ENCODE assay signal across 8 cellular contexts in genomic region chr12:112198120-112198733, GRCh38.
DNase-seq lines count a peak whose midpoint lies in the region; ATAC-seq and TF ChIP-seq lines count a peak whose summit lies in the region.

No MANE protein-coding gene starts in this region.

- no peak overlapping the region for H3K4me3 Mint-ChIP-seq in activated T-helper 2 cell treated with anti-CD3 and anti-CD28 coated beads, Interferon-gamma antibody, Interleukin-2, Interleukin-4, amounts not matched to agents 10 μg/mL and 5 μg/mL and 100 μg/mL, durations not matched to agents 14 hours and 24 hours and 36 hours (ENCODE audit: low read depth)

- H3K4me1 Mint-ChIP-seq in activated T-helper 2 cell treated with anti-CD3 and anti-CD28 coated beads, Interferon-gamma antibody, Interleukin-2, Interleukin-4, amounts not matched to agents 10 μg/mL and 5 μg/mL and 100 μg/mL, durations not matched to agents 14 hours and 24 hours and 36 hours (ENCODE audit: low read depth): peaks cover 4% of the 10 kb centered on the region

- TF ChIP-seq EP300 in gastroesophageal sphincter (IDR thresholded peaks at IDR 0.05): no peak

- no peaks in the 10 kb centered on the region for H3K9me3 Mint-ChIP-seq in activated T-helper 2 cell treated with anti-CD3 and anti-CD28 coated beads, Interferon-gamma antibody, Interleukin-2, Interleukin-4, amounts not matched to agents 10 μg/mL and 5 μg/mL and 100 μg/mL, durations not matched to agents 14 hours and 24 hours and 36 hours

- no peak for TF ChIP-seq POLR2A in gastroesophageal sphincter (IDR thresholded peaks at IDR 0.05)

- no peaks in the 10 kb centered on the region for H3K27me3 Mint-ChIP-seq in activated T-helper 2 cell treated with anti-CD3 and anti-CD28 coated beads, Interferon-gamma antibody, Interleukin-2, Interleukin-4, amounts not matched to agents 10 μg/mL and 5 μg/mL and 100 μg/mL, durations not matched to agents 14 hours and 24 hours and 36 hours (ENCODE audit: low read depth)

- H3K27ac ChIP-seq in gastroesophageal sphincter (no peak overlapping the region), coronary artery (no peak overlapping the region)

- H3K36me3 ChIP-seq in gastroesophageal sphincter: peaks cover 0 to 100% of the 10 kb centered on the region in 2 donors

- peaks cover 25% of the 10 kb centered on the region for H3K36me3 Mint-ChIP-seq in activated T-helper 2 cell treated with anti-CD3 and anti-CD28 coated beads, Interferon-gamma antibody, Interleukin-2, Interleukin-4, amounts not matched to agents 10 μg/mL and 5 μg/mL and 100 μg/mL, durations not matched to agents 14 hours and 24 hours and 36 hours (ENCODE audit: low read depth)

- 66 to 80% methylated on average over 6 to 7 of the region's 9 CpGs for WGBS in gastroesophageal sphincter (ENCODE audit: low coverage in 1 of 2), 2 donors

- peak; percentile 53 for ATAC-seq in gastroesophageal sphincter

- H3K27ac Mint-ChIP-seq in activated T-helper 2 cell treated with anti-CD3 and anti-CD28 coated beads, Interferon-gamma antibody, Interleukin-2, Interleukin-4, amounts not matched to agents 10 μg/mL and 5 μg/mL and 100 μg/mL, durations not matched to agents 14 hours and 24 hours and 36 hours: no peak overlapping the region

- TF ChIP-seq CTCF in gastroesophageal sphincter (IDR thresholded peaks at IDR 0.05) (peak in 3 of 4 experiments; percentile 25 to 47 (median 38)), coronary artery (IDR thresholded peaks at IDR 0.05) (no peak)

- H3K4me3 ChIP-seq in gastroesophageal sphincter: no peak overlapping the region
- H3K4me3 ChIP-seq in coronary artery: no peak overlapping the region

- no peaks in the 10 kb centered on the region for H3K9me3 ChIP-seq in gastroesophageal sphincter

- peak; percentile 83 for DNase-seq in D341Med (ENCODE audit: low spot score)
- peak; percentile 77 for DNase-seq in HT-29 (ENCODE audit: low spot score)
- DNase-seq in OCI-M1 (lab: John Stamatoyannopoulos, UW): peak; percentile 75
- DNase-seq in activated T-helper 2 cell treated with anti-CD3 and anti-CD28 coated beads, Interferon-gamma antibody, Interleukin-2, Interleukin-4, amounts not matched to agents 10 μg/mL and 5 μg/mL and 100 μg/mL, durations not matched to agents 14 hours and 24 hours and 36 hours (ENCODE audit: low spot score): peak; percentile 30
- DNase-seq in pons (ENCODE audit: low spot score): peak; percentile 76
- no peak for DNase-seq in coronary artery (ENCODE audit: low spot score)
- DNase-seq in NCI-H187 (lab: John Stamatoyannopoulos, UW): no peak

- H3K4me1 ChIP-seq in gastroesophageal sphincter: no peaks in the 10 kb centered on the region

- H3K27me3 ChIP-seq in gastroesophageal sphincter: no peaks in the 10 kb centered on the region

- intact Hi-C loops in activated T-helper 2 cell treated with anti-CD3 and anti-CD28 coated beads, Interferon-gamma antibody, Interleukin-2, Interleukin-4, amounts not matched to agents 10 μg/mL and 5 μg/mL and 100 μg/mL, durations not matched to agents 14 hours and 24 hours and 36 hours (cut with micrococcal nuclease): loop anchor here (1.0 to 10.0 kb wide), 3 partner anchors 189 to 253 kb away; no protein-coding TSS in a partner anchor

Comparison
In these comparisons a context has a peak if more than half of its experiments do, and no peak if none do; other contexts are left out.
1. DNase-seq: peak in D341Med (single experiment), HT-29 (single experiment), OCI-M1 (single experiment), activated T-helper 2 cell treated with anti-CD3 and anti-CD28 coated beads, Interferon-gamma antibody, Interleukin-2, Interleukin-4, amounts not matched to agents 10 μg/mL and 5 μg/mL and 100 μg/mL, durations not matched to agents 14 hours and 24 hours and 36 hours (single experiment) and pons (single experiment); none in coronary artery (single experiment) and NCI-H187 (0 of 2).